In genomic region chr7:143380264-143380645, GRCh38 we compare ENCODE assay signal across 8 cellular contexts. TPM values are rescaled to one million over a fixed set of nuclear protein-coding genes. Genes with fewer than 3 reads are reported as not detected.
A peak's percentile ranks its signal among the peaks of the same experiment; 100 is the strongest.
DNase-seq lines count a peak whose midpoint lies in the region; ATAC-seq and TF ChIP-seq lines count a peak whose summit lies in the region.

No MANE protein-coding gene starts in this region.

- H3K79me2 ChIP-seq in DOHH2 (ENCODE audit: control insufficient read depth, low read length) (no peaks in the 10 kb centered on the region), neural progenitor cell (ENCODE audit: low read depth) (peaks cover 40% of the 10 kb centered on the region)

- peak overlapping the region; percentile 36 for H3K27ac Mint-ChIP-seq in neural progenitor cell

- DNase-seq in RKO (ENCODE audit: low spot score) = peak; percentile 90
- DNase-seq in activated gamma-delta T cell (lab: John Stamatoyannopoulos, UW) = peak; percentile 40
- DNase-seq in foreskin fibroblast = peak; percentile 79 to 95
- peak; percentile 92 for DNase-seq in neural progenitor cell (ENCODE audit: low spot score)
- DNase-seq in stomach = peak; percentile 87

- ATAC-seq in GM21717 (IDR thresholded peaks at IDR 0.05; ENCODE audit: unreplicated experiment) = peak; percentile 70

- no peaks in the 10 kb centered on the region for H3K9me2 ChIP-seq in DOHH2 (replicated peaks; ENCODE audit: control insufficient read depth, low read length)

- H3K27ac ChIP-seq in DOHH2 (ENCODE audit: low read depth, low read length) (peak overlapping the region; percentile 19; the same call in 1 of the 2 replicates), neural progenitor cell (peak overlapping the region; percentile 87), stomach (peak overlapping the region; percentile 97 to 100 (median 99))

- peak overlapping the region; percentile 86 for H3K4me3 Mint-ChIP-seq in neural progenitor cell

- 0 to 1% (median 1%) methylated on average over 10 to 35 of the region's 35 CpGs for WGBS in stomach, 5 donors

- H3K4me1 ChIP-seq in DOHH2 (ENCODE audit: control insufficient read depth, low read length) (peaks cover 20% of the 10 kb centered on the region), neural progenitor cell (peaks cover 20% of the 10 kb centered on the region), stomach (peaks cover 27 to 71% (median 49%) of the 10 kb centered on the region in 4 donors)

- H3K4me2 ChIP-seq in DOHH2 (ENCODE audit: low read length) = peak overlapping the region; percentile 98
- peak overlapping the region; percentile 95 for H3K4me2 ChIP-seq in neural progenitor cell

- TF ChIP-seq POLR2A in stomach (IDR thresholded peaks at IDR 0.05) = no peak

- H3K9me3 Mint-ChIP-seq in neural progenitor cell = peaks cover 2% of the 10 kb centered on the region

- peak overlapping the region; percentile 78 for H3K9ac ChIP-seq in neural progenitor cell

- peak; percentile 20; the same call in 1 of the 2 replicates for TF ChIP-seq RAD21 in Ishikawa (IDR thresholded peaks at IDR 0.05; ENCODE audit: low read depth)

- H3K4me1 Mint-ChIP-seq in neural progenitor cell = peaks cover 23% of the 10 kb centered on the region

- TF ChIP-seq EP300 in Ishikawa (IDR thresholded peaks at IDR 0.05; ENCODE audit: borderline replicate concordance) (no peak), stomach (IDR thresholded peaks at IDR 0.05) (no peak)

- H3K36me3 ChIP-seq in DOHH2 (ENCODE audit: control insufficient read depth, low read length) (no peaks in the 10 kb centered on the region), neural progenitor cell (no peaks in the 10 kb centered on the region), stomach (peaks cover 0 to 21% (median 0%) of the 10 kb centered on the region in 4 donors)

- intact Hi-C loops in stomach (cut with DNase I; ENCODE audit: low total_unique reads) = no loop called here

- no peaks in the 10 kb centered on the region for H3K36me3 Mint-ChIP-seq in neural progenitor cell

- peak overlapping the region; percentile 48 for H2AFZ ChIP-seq in neural progenitor cell (replicated peaks)

- H3K27me3 ChIP-seq in DOHH2 (ENCODE audit: control insufficient read depth, low read length) = peaks cover 17% of the 10 kb centered on the region
- no peaks in the 10 kb centered on the region for H3K27me3 ChIP-seq in neural progenitor cell
- no peaks in the 10 kb centered on the region for H3K27me3 ChIP-seq in stomach

- peaks cover 9% of the 10 kb centered on the region for H3K27me3 Mint-ChIP-seq in neural progenitor cell (ENCODE audit: insufficient read depth, low read depth)

- H4K20me1 ChIP-seq in DOHH2 (ENCODE audit: control insufficient read depth, insufficient read depth, low read depth, low read length) (peaks cover 6% of the 10 kb centered on the region; the same call in 1 of the 2 replicates), neural progenitor cell (ENCODE audit: low read depth) (peaks cover 33% of the 10 kb centered on the region)

- TF ChIP-seq CTCF in DOHH2 (IDR thresholded peaks at IDR 0.05; ENCODE audit: low read depth, low read length, poor library complexity, severe bottlenecking) (peak; percentile 99), foreskin fibroblast (IDR thresholded peaks at IDR 0.05; ENCODE audit: low read depth, low read length) (peak; percentile 80), neural progenitor cell (IDR thresholded peaks at IDR 0.05) (peak; percentile 90), stomach (IDR thresholded peaks at IDR 0.05) (peak in 6 of 7 experiments; percentile 55 to 95 (median 88))

- H3K9me3 ChIP-seq in DOHH2 (ENCODE audit: control insufficient read depth, insufficient read depth, low read length) = no peaks in the 10 kb centered on the region
- H3K9me3 ChIP-seq in neural progenitor cell (ENCODE audit: low read depth) = no peaks in the 10 kb centered on the region
- no peaks in the 10 kb centered on the region for H3K9me3 ChIP-seq in stomach

- peak overlapping the region; percentile 98 for H3K4me3 ChIP-seq in DOHH2 (ENCODE audit: low read length)
- H3K4me3 ChIP-seq in foreskin fibroblast (ENCODE audit: low read depth in 1 of 2, low read length in 2 of 2) = peak overlapping the region; percentile 77 to 95
- peak overlapping the region; percentile 88 for H3K4me3 ChIP-seq in neural progenitor cell
- H3K4me3 ChIP-seq in stomach = peak overlapping the region; percentile 78 to 100 (median 96)

- H3F3A ChIP-seq in DOHH2 (ENCODE audit: control insufficient read depth, insufficient read depth) (no peaks in the 10 kb centered on the region), neural progenitor cell (ENCODE audit: low read depth) (peaks cover 14% of the 10 kb centered on the region)

TF ChIP-seq in Ishikawa, 13 proteins besides CTCF, POLR2A, EP300 and RAD21:
- TF ChIP-seq ZBTB7A (IDR thresholded peaks at IDR 0.05; ENCODE audit: low read depth) (peak; percentile 67; the same call in 1 of the 2 replicates), NFIC (IDR thresholded peaks at IDR 0.05) (no peak)

RNA-seq across cellular contexts. Expression of gene ZYX, which starts 0.9 kb away (rescaled TPM):
- total RNA-seq in neural progenitor cell (ENCODE audit: low replicate concordance) (5.2 and 21.5 TPM in 2 replicates), stomach (100 to 1,000 TPM in 1 of 5 donors, 10 to 100 TPM in 4; 20.6 to 102 (median 64.0) TPM)
- 10 to 100 TPM; 73.4 to 79.2 (median 74.1) TPM for polyA plus RNA-seq in stomach

RNA-seq across cellular contexts. Expression of gene FAM131B, which starts 17.7 kb away (rescaled TPM):
- 20.1 and 46.5 TPM in 2 replicates for total RNA-seq in neural progenitor cell (ENCODE audit: low replicate concordance)
- 10 to 100 TPM in 1 of 5 donors, 1 to 10 TPM in 1, under 1 TPM in 2, not detected in 1; 0.29 to 14.0 (median 0.95) TPM for total RNA-seq in stomach
- under 1 TPM; 0.33 to 0.56 (median 0.46) TPM for polyA plus RNA-seq in stomach

RNA-seq across cellular contexts. Expression of gene EPHA1, which starts 28.4 kb away (rescaled TPM):
- total RNA-seq in neural progenitor cell (ENCODE audit: low replicate concordance) (4.1 and 6.0 TPM in 2 replicates), stomach (10 to 100 TPM in 3 of 5 donors, 1 to 10 TPM in 2; 5.3 to 31.9 (median 12.5) TPM)
- polyA plus RNA-seq in stomach = 10 to 100 TPM in 1 of 3 donors, 1 to 10 TPM in 2; 4.7 to 25.9 (median 5.6) TPM

Comparison
In these comparisons a context has a peak if more than half of its experiments do, and no peak if none do; other contexts are left out.
1. Peak in every context shown above with its lines: DNase-seq, ATAC-seq, H3K4me3 ChIP-seq and H3K27ac ChIP-seq.
2. H3K27ac ChIP-seq: peak in every context shown above with its lines; median percentile 99 in stomach; 87 in neural progenitor cell; 19 in DOHH2.
3. DNase-seq: peak in every context shown above with its lines; median percentile 92 in neural progenitor cell; 90 in RKO; 87 in foreskin fibroblast; 87 in stomach; 40 in activated gamma-delta T cell.